ENCODE assay signal across 8 cellular contexts in genomic region chr9:27528278-27528885, GRCh38. TPM values are rescaled to one million over a fixed set of nuclear protein-coding genes. Genes with fewer than 3 reads are reported as not detected.
DNase-seq lines count a peak whose midpoint lies in the region; ATAC-seq and TF ChIP-seq lines count a peak whose summit lies in the region.

No MANE protein-coding gene starts in this region.

- H3K4me2 ChIP-seq in SK-N-SH (peak overlapping the region; percentile 92; the same call in 1 of the 2 replicates), mammary epithelial cell (ENCODE audit: insufficient read depth, low read depth, low read length) (peak overlapping the region; percentile 81)

- dilution Hi-C loops in mammary epithelial cell (cut with HindIII; ENCODE audit: low sequenced_read_pairs), result loop anchor here (5.0 kb wide), 1 partner anchor 196 kb away; no protein-coding TSS in a partner anchor

- no peak for ATAC-seq in SK-N-SH treated with all-trans-retinoic acid at 6 μM for 48 hours
- ATAC-seq in HG03159 (IDR thresholded peaks at IDR 0.05; ENCODE audit: unreplicated experiment), result peak; percentile 40
- ATAC-seq in HG03521 (IDR thresholded peaks at IDR 0.05; ENCODE audit: unreplicated experiment), result no peak

- H3K9ac ChIP-seq in SK-N-SH (no peak overlapping the region), mammary epithelial cell (ENCODE audit: insufficient read depth, low read length) (peak overlapping the region; percentile 96)

- TF ChIP-seq EP300 in SK-N-SH (IDR thresholded peaks at IDR 0.05; ENCODE audit: borderline replicate concordance in 1 of 2, low read depth in 1 of 2, low read length in 1 of 2), result no peak

- H3K79me2 ChIP-seq in SK-N-SH (ENCODE audit: insufficient read depth) (no peaks in the 10 kb centered on the region), mammary epithelial cell (ENCODE audit: insufficient read depth, low read length) (peaks cover 64% of the 10 kb centered on the region)

- H4K20me1 ChIP-seq in SK-N-SH (ENCODE audit: insufficient read depth) (no peaks in the 10 kb centered on the region), mammary epithelial cell (ENCODE audit: insufficient read depth, low read length) (no peaks in the 10 kb centered on the region)

- TF ChIP-seq CTCF in SK-N-SH (IDR thresholded peaks at IDR 0.05) (no peak), mammary epithelial cell (conservative IDR thresholded peaks at IDR 0.05 in 1 of 2, IDR thresholded peaks at IDR 0.05 in 1 of 2; ENCODE audit: extremely low read depth in 1 of 2, insufficient read depth in 1 of 2, low read depth in 1 of 2, low read length in 2 of 2) (no peak)

- H2AFZ ChIP-seq in SK-N-SH (ENCODE audit: low read depth) (no peak overlapping the region), mammary epithelial cell (ENCODE audit: low read depth, low read length) (peak overlapping the region; percentile 87)

- no TSS peak for BruUV-seq in mammary epithelial cell (replicated peaks; lab: Mats Ljungman, UMichigan)

- TF ChIP-seq RAD21 in SK-N-SH (IDR thresholded peaks at IDR 0.05; ENCODE audit: low read length), result no peak

- peaks cover 14% of the 10 kb centered on the region for H3F3A ChIP-seq in SK-N-SH (replicated peaks; ENCODE audit: insufficient read depth)

- no peaks in the 10 kb centered on the region for H3K36me3 ChIP-seq in SK-N-SH (replicated peaks in 1 of 2; ENCODE audit: control insufficient read depth in 1 of 2, insufficient read depth in 2 of 2, low read length in 1 of 2)
- H3K36me3 ChIP-seq in mammary epithelial cell (ENCODE audit: insufficient read depth, low read length), result no peaks in the 10 kb centered on the region

- in situ Hi-C loops in mammary epithelial cell (cut with MboI; ENCODE audit: low sequenced_read_pairs in 2 of 2), result loop anchor here (5.0 to 10.0 kb wide), 2 partner anchors 94 to 196 kb away; no protein-coding TSS in a partner anchor

- H3K4me3 ChIP-seq in SK-N-SH (ENCODE audit: low read depth in 2 of 2, low read length in 1 of 2) (peak overlapping the region in 1 of 2 experiments; percentile 75; a peak in 2 of 4 replicates), mammary epithelial cell (replicated peaks in 1 of 3; ENCODE audit: insufficient read depth in 1 of 3, low read depth in 2 of 3, low read length in 3 of 3) (peak overlapping the region; percentile 68 to 91 (median 71)), skeletal muscle cell (ENCODE audit: low read depth, low read length) (peak overlapping the region; percentile 67)

- POLR2A ChIA-PET in SK-N-SH (lab: Yijun Ruan, JAX), result no interaction called here

- DNase-seq in SK-N-SH, result no peak
- peak; percentile 74 for DNase-seq in UCSD-AML1 (lab: John Stamatoyannopoulos, UW; ENCODE audit: unreplicated experiment)
- peak; percentile 91 for DNase-seq in mammary epithelial cell
- peak; percentile 70 for DNase-seq in iPS-NIHi11 (ENCODE audit: low spot score)
- DNase-seq in skeletal muscle cell (ENCODE audit: low read depth), result no peak

- intact Hi-C loops in mammary epithelial cell (cut with micrococcal nuclease), result loop anchor here (1.0 to 10.0 kb wide), 8 partner anchors 8 to 546 kb away; partner anchors contain the start of gene C9orf72

- H3K9me2 ChIP-seq in SK-N-SH, result no peaks in the 10 kb centered on the region

- H3K27ac ChIP-seq in SK-N-SH (ENCODE audit: low read depth in 2 of 2, low read length in 1 of 2), result no peak overlapping the region
- H3K27ac ChIP-seq in mammary epithelial cell (ENCODE audit: insufficient read depth, low read depth, low read length), result peak overlapping the region; percentile 98

- 93% methylated on average over 28 of the region's 34 CpGs for WGBS in SK-N-SH (ENCODE audit: low lambda C conversion rate)
- 0% methylated on average over 5 of the region's 34 CpGs for WGBS in mammary epithelial cell (ENCODE audit: low coverage, missing lambda C conversion rate)

- H3K4me1 ChIP-seq in SK-N-SH (ENCODE audit: control insufficient read depth in 1 of 2, insufficient read depth in 2 of 2, low read depth in 1 of 2, low read length in 1 of 2), result peaks cover 0 to 8% of the 10 kb centered on the region in 2 experiments; a peak in 2 of 4 replicates
- H3K4me1 ChIP-seq in mammary epithelial cell (ENCODE audit: insufficient read depth, low read length), result peaks cover 40% of the 10 kb centered on the region

- CTCF ChIA-PET in SK-N-SH (lab: Yijun Ruan, JAX) (interaction anchor here (1.3 kb wide), 2 partner anchors 20 to 39 kb away, joined by 4 read pairs; no protein-coding TSS in a partner anchor), mammary epithelial cell (lab: Charles Lee; ENCODE audit: low non-redundant PET) (interaction anchor here (0.6 kb wide), 1 partner anchor 75 kb away, joined by 3 read pairs; no protein-coding TSS in a partner anchor)

- H3K9me3 ChIP-seq in SK-N-SH (no peaks in the 10 kb centered on the region), mammary epithelial cell (replicated peaks; ENCODE audit: insufficient read depth, low read length) (no peaks in the 10 kb centered on the region)

- no peaks in the 10 kb centered on the region for H3K27me3 ChIP-seq in SK-N-SH (ENCODE audit: insufficient read depth)
- H3K27me3 ChIP-seq in mammary epithelial cell (ENCODE audit: insufficient read depth, low read length), result no peaks in the 10 kb centered on the region

TF ChIP-seq in SK-N-SH, 30 proteins besides CTCF, POLR2A, EP300 and RAD21 (continues in another document):
- TF ChIP-seq EZH2phosphoT487 (IDR thresholded peaks at IDR 0.05; ENCODE audit: borderline replicate concordance, low read depth) (no peak), YY1 (IDR thresholded peaks at IDR 0.05; ENCODE audit: low read depth) (no peak), SMC3 (IDR thresholded peaks at IDR 0.05; ENCODE audit: low read depth, low read length) (no peak), SIN3A (IDR thresholded peaks at IDR 0.05; ENCODE audit: borderline replicate concordance, low read depth, low read length) (no peak), MXI1 (IDR thresholded peaks at IDR 0.05; ENCODE audit: low read depth, low read length) (no peak), JUND (IDR thresholded peaks at IDR 0.05) (no peak), ZBTB33 (IDR thresholded peaks at IDR 0.05; ENCODE audit: borderline replicate concordance, low read depth) (no peak)

TF ChIP-seq in SK-N-SH treated with all-trans-retinoic acid at 6 μM for 48 hours, 23 proteins besides CTCF, POLR2A, EP300 and RAD21 (continues in another document):
- no peak for TF ChIP-seq CREB5 (CRISPR knock-in tag; IDR thresholded peaks at IDR 0.05; ENCODE audit: low read depth)
- no peak for TF ChIP-seq ESRRG (CRISPR knock-in tag; IDR thresholded peaks at IDR 0.05)
- TF ChIP-seq RARB (CRISPR knock-in tag; IDR thresholded peaks at IDR 0.05), result no peak
- TF ChIP-seq, protein P1, sequence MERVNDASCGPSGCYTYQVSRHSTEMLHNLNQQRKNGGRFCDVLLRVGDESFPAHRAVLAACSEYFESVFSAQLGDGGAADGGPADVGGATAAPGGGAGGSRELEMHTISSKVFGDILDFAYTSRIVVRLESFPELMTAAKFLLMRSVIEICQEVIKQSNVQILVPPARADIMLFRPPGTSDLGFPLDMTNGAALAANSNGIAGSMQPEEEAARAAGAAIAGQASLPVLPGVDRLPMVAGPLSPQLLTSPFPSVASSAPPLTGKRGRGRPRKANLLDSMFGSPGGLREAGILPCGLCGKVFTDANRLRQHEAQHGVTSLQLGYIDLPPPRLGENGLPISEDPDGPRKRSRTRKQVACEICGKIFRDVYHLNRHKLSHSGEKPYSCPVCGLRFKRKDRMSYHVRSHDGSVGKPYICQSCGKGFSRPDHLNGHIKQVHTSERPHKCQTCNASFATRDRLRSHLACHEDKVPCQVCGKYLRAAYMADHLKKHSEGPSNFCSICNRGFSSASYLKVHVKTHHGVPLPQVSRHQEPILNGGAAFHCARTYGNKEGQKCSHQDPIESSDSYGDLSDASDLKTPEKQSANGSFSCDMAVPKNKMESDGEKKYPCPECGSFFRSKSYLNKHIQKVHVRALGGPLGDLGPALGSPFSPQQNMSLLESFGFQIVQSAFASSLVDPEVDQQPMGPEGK (CRISPR knock-in tag; IDR thresholded peaks at IDR 0.05; ENCODE audit: borderline replicate concordance), result no peak

RNA-seq across cellular contexts. Expression of gene MOB3B, which starts 1.2 kb away (rescaled TPM):
- 0.90 and 1.2 TPM in 2 replicates for polyA plus RNA-seq in SK-N-SH (2012; rRNA removed)
- 1.1 TPM in 2 replicates for polyA plus RNA-seq in SK-N-SH (2012; cell fraction: cytosol; rRNA removed)
- polyA plus RNA-seq in SK-N-SH (2012; cell fraction: nucleus; rRNA removed), result 0.63 and 1.0 TPM in 2 replicates
- total RNA-seq in mammary epithelial cell, result 10 to 100 TPM; 18.8 to 19.3 TPM
- 14.9 TPM for polyA plus RNA-seq in mammary epithelial cell
- polyA minus RNA-seq in mammary epithelial cell, result 27.4 TPM

RNA-seq across cellular contexts. Expression of gene IFNK, which starts 4.3 kb away (rescaled TPM):
- polyA plus RNA-seq in SK-N-SH (2012; rRNA removed) (not detected in 2 replicates), mammary epithelial cell (not detected)
- not detected in 2 replicates for polyA plus RNA-seq in SK-N-SH (2012; cell fraction: cytosol; rRNA removed)
- polyA plus RNA-seq in SK-N-SH (2012; cell fraction: nucleus; rRNA removed), result not detected in 2 replicates
- not detected for total RNA-seq in mammary epithelial cell
- polyA minus RNA-seq in mammary epithelial cell, result not detected

RNA-seq across cellular contexts. Expression of gene C9orf72, which starts 44.9 kb away (rescaled TPM):
- 4.0 and 6.1 TPM in 2 replicates for polyA plus RNA-seq in SK-N-SH (2012; rRNA removed)
- polyA plus RNA-seq in SK-N-SH (2012; cell fraction: cytosol; rRNA removed), result 5.6 and 6.2 TPM in 2 replicates
- polyA plus RNA-seq in SK-N-SH (2012; cell fraction: nucleus; rRNA removed), result 4.6 and 12.0 TPM in 2 replicates
- 10 to 100 TPM in 1 of 2 donors, 1 to 10 TPM in 1; 9.2 to 11.8 TPM for total RNA-seq in mammary epithelial cell
- 2.4 TPM for polyA plus RNA-seq in mammary epithelial cell
- polyA minus RNA-seq in mammary epithelial cell, result 1.7 TPM

Comparison
In these comparisons a context has a peak if more than half of its experiments do, and no peak if none do; other contexts are left out.
1. DNase-seq: peak in UCSD-AML1 (single experiment), mammary epithelial cell (single experiment) and iPS-NIHi11 (single experiment); none in SK-N-SH (single experiment) and skeletal muscle cell (single experiment).